In genomic region chr22:50722048-50722701, GRCh38 we compare ENCODE assay signal across 1 cellular context.
TF ChIP-seq lines count a peak whose summit lies in the region.

No MANE protein-coding gene starts in this region.

TF ChIP-seq in HepG2, 621 proteins besides CTCF, POLR2A, EP300 and RAD21:
- TF ChIP-seq MXD1 (CRISPR knock-in tag; IDR thresholded peaks at IDR 0.05) (no peak), ZNF891 (CRISPR knock-in tag; IDR thresholded peaks at IDR 0.05) (no peak), AGO2 (optimal IDR thresholded peaks at IDR 0.05; ENCODE audit: low read depth, low read length) (peak; percentile 6)
